11 cellular contexts compared by ENCODE assay signal in the genomic region with DNA sequence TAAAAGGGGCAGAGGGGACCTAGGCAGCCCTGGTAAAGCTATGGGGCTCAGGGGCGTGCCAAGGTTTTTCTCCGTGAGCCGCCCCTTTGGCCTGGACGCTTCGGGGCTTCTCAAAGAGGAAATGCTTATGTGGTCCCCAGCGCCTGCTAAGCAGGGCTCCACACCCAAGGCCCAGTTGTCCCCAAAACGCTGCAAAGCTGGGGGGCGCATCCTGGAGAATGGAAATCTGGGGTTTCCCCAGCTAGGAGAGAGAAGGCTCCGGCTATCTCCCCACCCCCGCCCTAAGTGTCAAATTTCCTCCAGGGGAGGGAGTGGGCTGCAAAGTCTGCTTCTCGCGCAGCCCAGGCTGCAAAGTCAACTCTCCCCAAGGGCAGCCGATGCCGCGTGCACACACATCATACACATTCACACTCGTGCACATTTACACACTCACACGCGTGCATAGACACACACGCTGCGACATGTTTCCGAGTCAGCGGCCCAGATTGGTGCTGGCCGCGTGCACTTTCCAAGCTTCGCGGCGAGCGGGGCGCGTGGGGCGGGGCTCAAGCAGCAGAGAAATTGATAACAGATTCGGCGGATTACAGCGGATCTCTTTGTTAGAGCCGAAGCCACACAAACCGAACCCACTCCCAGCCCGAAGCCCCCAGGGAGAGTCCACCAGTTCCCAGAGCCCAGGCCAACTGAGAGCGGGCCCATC. TPM values are rescaled to one million over a fixed set of nuclear protein-coding genes. Genes with fewer than 3 reads are reported as not detected.
DNase-seq lines count a peak whose midpoint lies in the region; ATAC-seq and TF ChIP-seq lines count a peak whose summit lies in the region.
"Had no signal": no experiment of that assay in that cellular context is flagged by ENCODE, and none has a peak within 500 bp of the region (broad histone marks: within the 10 kb centered on the region; RNA-seq: fewer than 3 reads in every experiment).

No MANE protein-coding gene starts in this region.

- H4K20me1 ChIP-seq in IMR-90 (ENCODE audit: insufficient read depth, low read length), result no peaks in the 10 kb centered on the region

- no peak overlapping the region for H2BK12ac ChIP-seq in neuronal stem cell (ENCODE audit: low read length)

- H3K4me2 ChIP-seq in IMR-90 (ENCODE audit: low read depth, low read length), result peak overlapping the region; percentile 96
- peak overlapping the region; percentile 95 for H3K4me2 ChIP-seq in neuronal stem cell (ENCODE audit: insufficient read depth, low read length, poor library complexity, severe bottlenecking)

- H3K4me3 ChIP-seq in ACC112 (ENCODE audit: low read depth, low read length), result peak overlapping the region; percentile 75
- H3K4me3 ChIP-seq in IMR-90 (ENCODE audit: insufficient read depth, low read depth, low read length), result peak overlapping the region; percentile 89
- H3K4me3 ChIP-seq in neuronal stem cell (ENCODE audit: low read length in 2 of 2), result peak overlapping the region in 1 of 2 donors; percentile 78

- H3K36me3 ChIP-seq in ACC112 (ENCODE audit: insufficient read depth, low read length) (no peaks in the 10 kb centered on the region), IMR-90 (ENCODE audit: control insufficient read depth, insufficient read depth, low read length) (peaks cover 31% of the 10 kb centered on the region), neuronal stem cell (replicated peaks in 1 of 2; ENCODE audit: control insufficient read depth in 2 of 2, insufficient read depth in 2 of 2, low read length in 2 of 2) (peaks cover 0 to 65% of the 10 kb centered on the region in 2 donors)

- ATAC-seq in IMR-90 (ENCODE audit: low read depth) (peak; percentile 4), HG03460 (IDR thresholded peaks at IDR 0.05; ENCODE audit: unreplicated experiment) (no peak), GM18498 (IDR thresholded peaks at IDR 0.05; ENCODE audit: unreplicated experiment) (no peak)
- ATAC-seq: HepG2 had no signal

- H3K9me3 ChIP-seq in IMR-90 (ENCODE audit: control insufficient read depth, insufficient read depth, low read length) (no peaks in the 10 kb centered on the region), neuronal stem cell (replicated peaks in 1 of 2; ENCODE audit: control insufficient read depth in 2 of 2, insufficient read depth in 1 of 2, low read depth in 1 of 2, low read length in 2 of 2) (peaks cover 0 to 12% of the 10 kb centered on the region in 2 donors)

- H3K9ac ChIP-seq in IMR-90 (ENCODE audit: low read depth, low read length) (peak overlapping the region; percentile 99), neuronal stem cell (ENCODE audit: low read depth, low read length, poor library complexity) (peak overlapping the region; percentile 87)

- H2BK20ac ChIP-seq in IMR-90 (ENCODE audit: low read depth, low read length), result peak overlapping the region; percentile 83

- 1% methylated on average over 17 of the region's 38 CpGs; no CpG with 5 or more reads in 1 of the 2 experiments for whole genome bisulfite sequencing in IMR-90 (ENCODE audit: extremely low coverage in 2 of 2, insufficient read length in 1 of 2), 2 experiments
- WGBS in neuronal stem cell (ENCODE audit: extremely low coverage in 2 of 2, insufficient read length in 2 of 2, insufficient replicate concordance in 1 of 2), 2 donors, result no CpG with 5 or more reads among the region's 38 CpGs

- dilution Hi-C loops in IMR-90 (cut with HindIII; ENCODE audit: low sequenced_read_pairs, unreplicated experiment), result no loop called here

- H3K79me2 ChIP-seq in ACC112 (ENCODE audit: control insufficient read depth, insufficient read depth, low read length, unreplicated experiment), result peaks cover 17% of the 10 kb centered on the region

- TF ChIP-seq RAD21 in IMR-90 (IDR thresholded peaks at IDR 0.05; ENCODE audit: low read length), result no peak

- H2BK15ac ChIP-seq in IMR-90 (ENCODE audit: low read depth, low read length) (peak overlapping the region; percentile 92; the same call in 2 of the 3 replicates), neuronal stem cell (ENCODE audit: low read length) (no peak overlapping the region)

- peak; percentile 26; the same call in 1 of the 2 replicates for TF ChIP-seq POLR2A in IMR-90 (IDR thresholded peaks at IDR 0.05; ENCODE audit: low read depth, low read length)

- no TSS peak for BruUV-seq in IMR-90 (replicated peaks; lab: Mats Ljungman, UMichigan)

- H3K23ac ChIP-seq in IMR-90 (ENCODE audit: low read depth, low read length), result peak overlapping the region; percentile 99
- peak overlapping the region; percentile 59 for H3K23ac ChIP-seq in neuronal stem cell (ENCODE audit: low read depth, low read length, poor library complexity)

- H4K91ac ChIP-seq in IMR-90 (ENCODE audit: insufficient read depth, low read depth, low read length) (peak overlapping the region; percentile 100), neuronal stem cell (ENCODE audit: low read depth, low read length, poor library complexity) (no peak overlapping the region)

- H3K79me1 ChIP-seq in IMR-90 (ENCODE audit: low read depth in 1 of 2, low read length in 2 of 2) (peaks cover 0 to 17% of the 10 kb centered on the region in 2 experiments; a peak in 1 of 4 replicates), neuronal stem cell (ENCODE audit: low read depth, low read length) (no peaks in the 10 kb centered on the region)

- no peak for TF ChIP-seq CTCF in IMR-90 (conservative IDR thresholded peaks at IDR 0.05; ENCODE audit: low read depth, low read length)

- no peaks in the 10 kb centered on the region for H3K9me1 ChIP-seq in IMR-90 (ENCODE audit: insufficient read depth, low read length)

- H3K4ac ChIP-seq in IMR-90 (ENCODE audit: low read depth, low read length) (peak overlapping the region; percentile 100), neuronal stem cell (ENCODE audit: low read length) (no peak overlapping the region)

- H2BK120ac ChIP-seq in IMR-90 (ENCODE audit: low read depth, low read length) (peak overlapping the region; percentile 98), neuronal stem cell (ENCODE audit: low read depth, low read length) (no peak overlapping the region)

- H3K27ac ChIP-seq in ACC112 (ENCODE audit: low read depth, low read length) (no peak overlapping the region), IMR-90 (ENCODE audit: insufficient read depth, low read length) (peak overlapping the region; percentile 97), neuronal stem cell (replicated peaks; ENCODE audit: low read length) (no peak overlapping the region)

- peak overlapping the region; percentile 99 for H3K14ac ChIP-seq in IMR-90 (replicated peaks; ENCODE audit: low read depth, low read length)
- peak overlapping the region; percentile 63 for H3K14ac ChIP-seq in neuronal stem cell (ENCODE audit: low read length)

- CTCF ChIA-PET in IMR-90 (lab: Yijun Ruan, JAX), result no interaction called here

- DNase-seq in IMR-90, result peak; percentile 79
- DNase-seq in fibroblast of gingiva (ENCODE audit: low read depth), result peak; percentile 76
- DNase-seq in neuronal stem cell (ENCODE audit: low spot score), result peak; percentile 37
- DNase-seq in putamen (ENCODE audit: low spot score), result no peak
- no peak for DNase-seq in midbrain (lab: John Stamatoyannopoulos, UW)
- DNase-seq: NCI-H446 treated with DMSO at 0.1 percent for 48 hours, T-helper 2 cell had no signal

- intact Hi-C loops in IMR-90 (cut with micrococcal nuclease), result loop anchor here (5.0 to 10.0 kb wide), 2 partner anchors 290 to 652 kb away; no protein-coding TSS in a partner anchor

- H3K18ac ChIP-seq in IMR-90 (ENCODE audit: low read depth, low read length) (peak overlapping the region; percentile 91), neuronal stem cell (ENCODE audit: low read length) (peak overlapping the region; percentile 61)

- peak overlapping the region; percentile 97 for H4K5ac ChIP-seq in IMR-90 (ENCODE audit: low read depth, low read length)

- H2AK5ac ChIP-seq in IMR-90 (ENCODE audit: low read depth, low read length), result peak overlapping the region; percentile 99
- no peak overlapping the region for H2AK5ac ChIP-seq in neuronal stem cell (ENCODE audit: low read depth, low read length)

- H4K8ac ChIP-seq in IMR-90 (ENCODE audit: low read depth in 2 of 2, low read length in 2 of 2) (peak overlapping the region; percentile 96 to 99), neuronal stem cell (ENCODE audit: low read depth, low read length) (no peak overlapping the region)

- H3K27me3 ChIP-seq in ACC112 (ENCODE audit: insufficient read depth, low read length) (no peaks in the 10 kb centered on the region), IMR-90 (ENCODE audit: control insufficient read depth, insufficient read depth, low read length) (no peaks in the 10 kb centered on the region), neuronal stem cell (ENCODE audit: control insufficient read depth in 3 of 3, insufficient read depth in 3 of 3, low read depth in 1 of 3, low read length in 3 of 3) (peaks cover 0 to 57% (median 27%) of the 10 kb centered on the region in 3 experiments)

- peak overlapping the region; percentile 99 for H3K56ac ChIP-seq in IMR-90 (ENCODE audit: extremely low read depth, insufficient read depth, low read length)

- H2BK5ac ChIP-seq in IMR-90 (ENCODE audit: low read depth, low read length, poor library complexity, severe bottlenecking), result peak overlapping the region; percentile 97
- no peak overlapping the region for H2BK5ac ChIP-seq in neuronal stem cell (ENCODE audit: low read length)

- H2AK9ac ChIP-seq in IMR-90 (replicated peaks; ENCODE audit: low read depth, low read length, poor library complexity), result peak overlapping the region; percentile 79

- POLR2A ChIA-PET in IMR-90 (lab: Charles Lee; ENCODE audit: unreplicated experiment), result interaction anchor here (0.6 to 1.7 kb wide), 4 partner anchors 313 to 591 kb away, joined by 3 to 5 read pairs (median 4); no protein-coding TSS in a partner anchor

- H3K4me1 ChIP-seq in ACC112 (ENCODE audit: control insufficient read depth, insufficient read depth, low read length, unreplicated experiment) (peaks cover 3% of the 10 kb centered on the region), IMR-90 (ENCODE audit: control insufficient read depth, insufficient read depth, low read length) (peaks cover 5% of the 10 kb centered on the region; the same call in 1 of the 2 replicates), neuronal stem cell (ENCODE audit: control insufficient read depth in 2 of 2, insufficient read depth in 1 of 2, low read depth in 1 of 2, low read length in 2 of 2) (peaks cover 2 to 28% of the 10 kb centered on the region in 2 donors)

- H2AFZ ChIP-seq in ACC112 (ENCODE audit: low read length, unreplicated experiment) (no peak overlapping the region), IMR-90 (replicated peaks; ENCODE audit: low read length, poor library complexity) (peak overlapping the region; percentile 76), neuronal stem cell (ENCODE audit: low read length) (no peak overlapping the region)

- in situ Hi-C loops in IMR-90 (cut with MboI; ENCODE audit: low sequenced_read_pairs), result loop anchor here (5.0 to 10.0 kb wide), 7 partner anchors 315 to 1058 kb away; no protein-coding TSS in a partner anchor

TF ChIP-seq in IMR-90, 13 proteins besides CTCF, POLR2A, EP300 and RAD21 (continues in another document):
- no peak for TF ChIP-seq RFX5 (IDR thresholded peaks at IDR 0.05; ENCODE audit: low read depth, low read length)
- no peak for TF ChIP-seq CEBPB (IDR thresholded peaks at IDR 0.05; ENCODE audit: low read depth, low read length)

RNA-seq across cellular contexts. Expression of a gene that starts 4.5 kb away (rescaled TPM):
- total RNA-seq in IMR-90 (2012; rRNA removed), result 204 and 224 TPM in 2 replicates
- polyA plus RNA-seq in IMR-90 (2012; rRNA removed), result 229 and 231 TPM in 2 replicates
- 120 and 337 TPM in 2 replicates for polyA plus RNA-seq in IMR-90 (2012; cell fraction: cytosol; rRNA removed)
- polyA plus RNA-seq in IMR-90 (2012; cell fraction: nucleus; rRNA removed; ENCODE audit: low replicate concordance), result 410 and 708 TPM in 2 replicates
- polyA plus RNA-seq in neuronal stem cell (2013, experiment 1 of 2), result 1.7 TPM
- polyA plus RNA-seq in neuronal stem cell (2013, experiment 2 of 2), result 1.6 TPM
- total RNA-seq: HepG2 had no signal
- polyA plus RNA-seq: HepG2 had no signal

Comparison
In these comparisons a context has a peak if more than half of its experiments do, and no peak if none do; other contexts are left out.
1. DNase-seq: peak in IMR-90 (single experiment), fibroblast of gingiva (single experiment) and neuronal stem cell (single experiment); none in putamen (single experiment) and midbrain (single experiment).